16 cellular contexts compared by ENCODE assay signal in the genomic region with DNA sequence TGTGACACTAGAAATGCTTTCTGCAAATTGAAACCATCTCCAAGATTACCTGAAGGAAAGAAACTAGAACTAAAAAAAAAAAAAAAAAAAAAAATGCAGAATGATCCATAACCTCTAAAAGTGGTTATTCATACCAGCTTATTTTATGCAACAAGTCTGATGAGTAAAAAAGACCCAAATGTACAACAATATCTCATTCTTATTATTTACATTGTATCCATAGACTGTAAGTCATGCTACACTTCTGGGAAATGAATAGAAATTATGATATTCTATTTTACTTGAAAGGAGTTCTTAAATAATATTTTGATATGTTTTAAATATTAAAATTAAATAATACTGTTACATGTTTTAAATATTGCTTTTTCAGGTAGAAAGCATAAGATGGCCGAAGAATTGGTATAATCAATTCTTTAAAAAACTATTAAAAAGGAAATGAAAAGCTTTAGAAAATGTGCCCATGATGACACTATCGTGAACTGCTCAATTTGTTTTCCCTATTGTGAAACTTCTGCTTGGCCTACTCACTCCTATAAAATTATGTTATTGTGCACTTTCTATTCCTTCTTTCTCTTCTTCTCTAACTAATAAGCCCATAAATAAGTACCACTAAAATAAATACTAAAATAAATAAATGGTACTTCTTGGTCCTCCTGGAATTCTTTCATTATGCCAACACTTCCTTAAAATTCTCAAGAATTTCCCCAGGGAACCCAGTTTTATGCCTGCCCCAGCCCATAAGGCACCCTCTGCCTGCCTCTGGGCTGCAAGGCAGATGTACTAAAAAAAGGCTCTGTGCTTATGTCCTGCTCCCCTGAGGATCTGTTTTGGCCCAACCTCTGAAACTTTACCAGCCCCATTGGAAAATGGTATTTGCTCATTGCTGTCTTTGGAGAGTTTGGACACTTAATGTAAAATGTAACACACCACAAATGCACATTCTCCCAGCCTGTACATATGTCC. TPM values are rescaled to one million over a fixed set of nuclear protein-coding genes. Genes with fewer than 3 reads are reported as not detected.
DNase-seq lines count a peak whose midpoint lies in the region; ATAC-seq and TF ChIP-seq lines count a peak whose summit lies in the region.
"Had no signal": no experiment of that assay in that cellular context is flagged by ENCODE, and none has a peak within 500 bp of the region (broad histone marks: within the 10 kb centered on the region; RNA-seq: fewer than 3 reads in every experiment).

No MANE protein-coding gene starts in this region.

- H3K36me3 ChIP-seq in Peyer's patch (no peaks in the 10 kb centered on the region), transverse colon (no peaks in the 10 kb centered on the region)
- H3K36me3 ChIP-seq in effector memory CD4-positive, alpha-beta T cell (ENCODE audit: control insufficient read depth, insufficient read depth, low read length), result no peaks in the 10 kb centered on the region
- H3K36me3 ChIP-seq: brain microvascular endothelial cell, ovary had no signal

- ATAC-seq in Right ventricle myocardium superior (ENCODE audit: poor library complexity), result peak; percentile 67
- ATAC-seq in Right ventricle myocardium inferior, result no peak
- ATAC-seq in GM19395 (IDR thresholded peaks at IDR 0.05; ENCODE audit: unreplicated experiment), result no peak

- TF ChIP-seq POLR2A in Peyer's patch (IDR thresholded peaks at IDR 0.05) (no peak), transverse colon (IDR thresholded peaks at IDR 0.05) (no peak)

- no peak for DNase-seq in Right ventricle myocardium superior
- no peak for DNase-seq in Right ventricle myocardium inferior (ENCODE audit: missing footprints)
- no peak for DNase-seq in Peyer's patch
- DNase-seq in effector memory CD4-positive, alpha-beta T cell, result no peak
- no peak for DNase-seq in transverse colon
- no peak for DNase-seq in NCI-H146 (lab: John Stamatoyannopoulos, UW)
- no peak for DNase-seq in C1 segment of cervical spinal cord (lab: John Stamatoyannopoulos, UW)
- DNase-seq: brain microvascular endothelial cell; H7; NCI-H2081 treated with DMSO at 0.1 percent for 48 hours; ovary; RPMI8226; stimulated activated CD4-positive, alpha-beta T cell treated with anti-CD3 and anti-CD28 coated beads, Interleukin-2, amount 100 ng/mL, for 48 hours; substantia nigra had no signal

- H3K27ac ChIP-seq in Peyer's patch (peak overlapping the region; percentile 26 to 72 (median 54)), transverse colon (peak overlapping the region; percentile 43 to 59 (median 53))
- no peak overlapping the region for H3K27ac ChIP-seq in effector memory CD4-positive, alpha-beta T cell (ENCODE audit: insufficient read depth, low read length, poor library complexity, severe bottlenecking)
- H3K27ac ChIP-seq: brain microvascular endothelial cell, ovary had no signal

- TF ChIP-seq EP300 in transverse colon (IDR thresholded peaks at IDR 0.05; ENCODE audit: low read depth), result no peak

- H3K27me3 ChIP-seq in Peyer's patch, result no peaks in the 10 kb centered on the region
- H3K27me3 ChIP-seq in effector memory CD4-positive, alpha-beta T cell (replicated peaks; ENCODE audit: control insufficient read depth, insufficient read depth, low read length, poor library complexity, severe bottlenecking), result no peaks in the 10 kb centered on the region
- no peaks in the 10 kb centered on the region for H3K27me3 ChIP-seq in transverse colon
- H3K27me3 ChIP-seq: BLaER1 treated with 17β-estradiol and CSF1 and Interleukin-3, amounts not matched to agents 10 nM and 100 nM; brain microvascular endothelial cell; ovary had no signal

- no peaks in the 10 kb centered on the region for H3K9me3 ChIP-seq in Peyer's patch
- H3K9me3 ChIP-seq in effector memory CD4-positive, alpha-beta T cell (ENCODE audit: control insufficient read depth, low read length), result no peaks in the 10 kb centered on the region
- H3K9me3 ChIP-seq in transverse colon, result no peaks in the 10 kb centered on the region
- H3K9me3 ChIP-seq: BLaER1 treated with 17β-estradiol and CSF1 and Interleukin-3, amounts not matched to agents 10 nM and 100 nM; ovary had no signal

- in situ Hi-C loops in transverse colon (cut with MboI; ENCODE audit: low pct_ligation_motif_present in 1 of 4, low pct_unique_long_range_greater_than_20kb in 1 of 4, low sequenced_read_pairs in 3 of 4), result no loop called here

- TF ChIP-seq CTCF in Peyer's patch (IDR thresholded peaks at IDR 0.05), result no peak
- TF ChIP-seq CTCF in transverse colon (IDR thresholded peaks at IDR 0.05), result no peak

- intact Hi-C loops in Right ventricle myocardium superior (cut with DNase I), result no loop called here
- intact Hi-C loops in Right ventricle myocardium inferior (cut with DNase I), result no loop called here
- intact Hi-C loops in transverse colon (cut with DNase I; ENCODE audit: low total_unique reads), result no loop called here

- H3K4me1 ChIP-seq in Peyer's patch (no peaks in the 10 kb centered on the region), transverse colon (no peaks in the 10 kb centered on the region)
- H3K4me1 ChIP-seq in effector memory CD4-positive, alpha-beta T cell (ENCODE audit: control insufficient read depth, insufficient read depth, low read length, poor library complexity, severe bottlenecking), result peaks cover 27% of the 10 kb centered on the region

- WGBS in transverse colon (ENCODE audit: low coverage in 1 of 2), 2 donors, result 64 to 72% methylated on average over 2 of the region's 2 CpGs

- H3K4me3 ChIP-seq in Peyer's patch (no peak overlapping the region), transverse colon (no peak overlapping the region)
- peak overlapping the region; percentile 17 for H3K4me3 ChIP-seq in effector memory CD4-positive, alpha-beta T cell (ENCODE audit: insufficient read depth, low read depth, low read length, poor library complexity, severe bottlenecking)
- H3K4me3 ChIP-seq: ovary had no signal

RNA-seq across cellular contexts. Expression of a gene that starts 18.1 kb away (rescaled TPM):
- 1.3 TPM for total RNA-seq in Right ventricle myocardium superior
- 2.4 TPM for total RNA-seq in Right ventricle myocardium inferior
- 10 to 100 TPM in 1 of 4 donors, 1 to 10 TPM in 2, under 1 TPM in 1; 0.57 to 56.1 (median 2.2) TPM for total RNA-seq in Peyer's patch
- 1 to 10 TPM; 1.6 to 9.5 (median 5.2) TPM for total RNA-seq in transverse colon
